1 cellular context compared by ENCODE assay signal in genomic region chr9:121299467-121300282, GRCh38.
TF ChIP-seq lines count a peak whose summit lies in the region.

No MANE protein-coding gene starts in this region.

TF ChIP-seq in HepG2, 621 proteins besides CTCF, POLR2A, EP300 and RAD21 (continued from another document and continues in another):
- TF ChIP-seq ZNF619 (CRISPR knock-in tag; IDR thresholded peaks at IDR 0.05) = no peak
- no peak for TF ChIP-seq FOSL2 (CRISPR knock-in tag; IDR thresholded peaks at IDR 0.05)
- 0 out of 2 replicates have a peak, but pooled peaks have one; percentile 40 for TF ChIP-seq ZNF263 (CRISPR knock-in tag; IDR thresholded peaks at IDR 0.05)
- no peak for TF ChIP-seq HCFC1 (IDR thresholded peaks at IDR 0.05; ENCODE audit: low read depth, low read length)
- TF ChIP-seq FLYWCH1 (CRISPR knock-in tag; IDR thresholded peaks at IDR 0.05) = no peak
- no peak for TF ChIP-seq GRHL1 (CRISPR knock-in tag; conservative IDR thresholded peaks at IDR 0.05)
- TF ChIP-seq STAT5B (CRISPR knock-in tag; IDR thresholded peaks at IDR 0.05) = no peak
- no peak for TF ChIP-seq IRX3 (CRISPR knock-in tag; IDR thresholded peaks at IDR 0.05; ENCODE audit: borderline replicate concordance, low read depth)
- TF ChIP-seq ZNF280B (CRISPR knock-in tag; IDR thresholded peaks at IDR 0.05; ENCODE audit: borderline replicate concordance) = no peak
- TF ChIP-seq SRSF1 (optimal IDR thresholded peaks at IDR 0.05; ENCODE audit: low read depth, low read length) = peak; percentile 71
- no peak for TF ChIP-seq DZIP1 (CRISPR knock-in tag; IDR thresholded peaks at IDR 0.05)
- TF ChIP-seq RBAK (CRISPR knock-in tag; IDR thresholded peaks at IDR 0.05) = no peak
- no peak; the same call in 1 of the 2 replicates for TF ChIP-seq GZF1 (CRISPR knock-in tag; IDR thresholded peaks at IDR 0.05)
- TF ChIP-seq NFIC (IDR thresholded peaks at IDR 0.05; ENCODE audit: low read length) = no peak
- no peak for TF ChIP-seq CENPX (CRISPR knock-in tag; IDR thresholded peaks at IDR 0.05)
- TF ChIP-seq RNF219 (CRISPR knock-in tag; IDR thresholded peaks at IDR 0.05) = no peak
- TF ChIP-seq ZNF547 (CRISPR knock-in tag; IDR thresholded peaks at IDR 0.05) = no peak
- TF ChIP-seq MTF2 (CRISPR knock-in tag; IDR thresholded peaks at IDR 0.05; ENCODE audit: borderline replicate concordance) = 0 out of 2 replicates have a peak, but pooled peaks have one; percentile 57
- TF ChIP-seq ZKSCAN1 (IDR thresholded peaks at IDR 0.05; ENCODE audit: low read length) = no peak
- TF ChIP-seq SMAD3 (CRISPR knock-in tag; IDR thresholded peaks at IDR 0.05) = no peak
- TF ChIP-seq YEATS4 (CRISPR knock-in tag; IDR thresholded peaks at IDR 0.05; ENCODE audit: borderline replicate concordance) = peak; percentile 60; the same call in 1 of the 2 replicates
- no peak for TF ChIP-seq CREB1 (IDR thresholded peaks at IDR 0.05)
- TF ChIP-seq CREB1 (CRISPR knock-in tag; IDR thresholded peaks at IDR 0.05) = no peak
- peak; percentile 71 for TF ChIP-seq SP4 (CRISPR knock-in tag; IDR thresholded peaks at IDR 0.05)
- TF ChIP-seq ZNF253 (CRISPR knock-in tag; IDR thresholded peaks at IDR 0.05; ENCODE audit: borderline replicate concordance) = no peak
- TF ChIP-seq ADNP (CRISPR knock-in tag; IDR thresholded peaks at IDR 0.05) = no peak
- no peak for TF ChIP-seq ZNF30 (CRISPR knock-in tag; IDR thresholded peaks at IDR 0.05)
- no peak; the same call in 1 of the 2 replicates for TF ChIP-seq ZFP91 (CRISPR knock-in tag; IDR thresholded peaks at IDR 0.05; ENCODE audit: borderline replicate concordance)
- TF ChIP-seq MAZ (IDR thresholded peaks at IDR 0.05; ENCODE audit: borderline replicate concordance, low read depth, low read length) = no peak
- TF ChIP-seq MAZ (CRISPR knock-in tag; IDR thresholded peaks at IDR 0.05; ENCODE audit: low read depth) = peak; percentile 73
- TF ChIP-seq ZNF766 (CRISPR knock-in tag; IDR thresholded peaks at IDR 0.05; ENCODE audit: borderline replicate concordance) = no peak
- TF ChIP-seq HDAC6 (IDR thresholded peaks at IDR 0.05; ENCODE audit: low read depth, low read length) = no peak
- TF ChIP-seq ZBTB37 (CRISPR knock-in tag; IDR thresholded peaks at IDR 0.05) = no peak
- 0 out of 2 replicates have a peak, but pooled peaks have one; percentile 38 for TF ChIP-seq ZNF430 (CRISPR knock-in tag; IDR thresholded peaks at IDR 0.05)
- TF ChIP-seq PAWR (CRISPR knock-in tag; IDR thresholded peaks at IDR 0.05; ENCODE audit: borderline replicate concordance) = no peak
- no peak for TF ChIP-seq TEF (CRISPR knock-in tag; IDR thresholded peaks at IDR 0.05)
- TF ChIP-seq HDAC2 (CRISPR knock-in tag; IDR thresholded peaks at IDR 0.05) = peak; percentile 38; the same call in 1 of the 2 replicates
- no peak for TF ChIP-seq CREM (IDR thresholded peaks at IDR 0.05)
- no peak for TF ChIP-seq CREM (CRISPR knock-in tag; IDR thresholded peaks at IDR 0.05)
- TF ChIP-seq ZNF17 (CRISPR knock-in tag; IDR thresholded peaks at IDR 0.05) = no peak
- 0 out of 2 replicates have a peak, but pooled peaks have one; percentile 45 for TF ChIP-seq AHDC1 (CRISPR knock-in tag; IDR thresholded peaks at IDR 0.05; ENCODE audit: borderline replicate concordance)
- 0 out of 2 replicates have a peak, but pooled peaks have one; percentile 67 for TF ChIP-seq ZNF431 (CRISPR knock-in tag; IDR thresholded peaks at IDR 0.05; ENCODE audit: borderline replicate concordance, low read depth)
